In genomic region chr6:29590218-29590808, GRCh38 we compare ENCODE assay signal across 1 cellular context.
TF ChIP-seq lines count a peak whose summit lies in the region.

No MANE protein-coding gene starts in this region.

TF ChIP-seq in K562, 482 proteins besides CTCF, POLR2A, EP300 and RAD21 (continued from another document):
- TF ChIP-seq, protein P1, sequence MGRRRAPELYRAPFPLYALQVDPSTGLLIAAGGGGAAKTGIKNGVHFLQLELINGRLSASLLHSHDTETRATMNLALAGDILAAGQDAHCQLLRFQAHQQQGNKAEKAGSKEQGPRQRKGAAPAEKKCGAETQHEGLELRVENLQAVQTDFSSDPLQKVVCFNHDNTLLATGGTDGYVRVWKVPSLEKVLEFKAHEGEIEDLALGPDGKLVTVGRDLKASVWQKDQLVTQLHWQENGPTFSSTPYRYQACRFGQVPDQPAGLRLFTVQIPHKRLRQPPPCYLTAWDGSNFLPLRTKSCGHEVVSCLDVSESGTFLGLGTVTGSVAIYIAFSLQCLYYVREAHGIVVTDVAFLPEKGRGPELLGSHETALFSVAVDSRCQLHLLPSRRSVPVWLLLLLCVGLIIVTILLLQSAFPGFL (CRISPR knock-in tag; IDR thresholded peaks at IDR 0.05), result no peak
- no peak for TF ChIP-seq HNRNPLL (IDR thresholded peaks at IDR 0.05; ENCODE audit: low read depth, low read length, poor library complexity, severe bottlenecking)
- no peak for TF ChIP-seq NCOA6 (IDR thresholded peaks at IDR 0.05)
- TF ChIP-seq ZNF57 (CRISPR knock-in tag; IDR thresholded peaks at IDR 0.05), result no peak
- no peak for TF ChIP-seq ZBTB9 (CRISPR knock-in tag; IDR thresholded peaks at IDR 0.05)
TF ChIP-seq in K562: peak in this region for 1.
